Comparison of ENCODE assay signal across 8 cellular contexts in the genomic region with DNA sequence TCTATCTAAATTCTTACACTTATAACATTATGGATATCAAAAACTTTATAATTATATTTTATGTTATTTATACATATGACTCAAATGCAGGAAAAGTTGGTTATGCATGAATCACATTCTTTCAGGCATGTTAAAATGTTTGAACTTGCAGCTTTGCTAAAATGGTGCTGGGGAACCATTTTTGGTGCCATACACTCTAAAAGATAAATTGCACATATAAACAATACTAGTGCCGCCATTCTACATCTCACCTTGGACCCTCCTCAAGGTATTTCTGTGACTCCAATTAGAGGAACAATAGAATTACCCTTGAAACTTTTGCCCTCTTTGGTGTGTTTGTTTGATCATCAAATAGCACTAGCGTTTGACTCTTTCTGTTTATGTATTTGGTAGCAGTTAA. TPM values are rescaled to one million over a fixed set of nuclear protein-coding genes. Genes with fewer than 3 reads are reported as not detected.
DNase-seq lines count a peak whose midpoint lies in the region; ATAC-seq, FAIRE-seq and TF ChIP-seq lines count a peak whose summit lies in the region.
"Had no signal": no experiment of that assay in that cellular context is flagged by ENCODE, and none has a peak within 500 bp of the region (broad histone marks: within the 10 kb centered on the region; RNA-seq: fewer than 3 reads in every experiment).

No MANE protein-coding gene starts in this region.

- TF ChIP-seq CTCF in mesothelial cell of epicardium (IDR thresholded peaks at IDR 0.05; ENCODE audit: unreplicated experiment): no peak

- DNase-seq in H54 (ENCODE audit: insufficient read length, low spot score) (no peak), OCI-M1 (lab: John Stamatoyannopoulos, UW) (peak; percentile 76), dermis blood vessel endothelial cell (peak; percentile 59), sciatic nerve (ENCODE audit: low spot score) (no peak), mesothelial cell of epicardium (ENCODE audit: low spot score in 2 of 2, unreplicated experiment in 2 of 2) (no peak), NCI-H82 (lab: John Stamatoyannopoulos, UW) (no peak)
- DNase-seq: NCI-H748 treated with DMSO at 0.1 percent for 48 hours had no signal

- intact Hi-C loops in sciatic nerve (cut with DNase I): no loop called here

- no peak for TF ChIP-seq POLR2A in H54 (IDR thresholded peaks at IDR 0.05; ENCODE audit: low read depth, low read length)

- H3K27me3 Mint-ChIP-seq in mesothelial cell of epicardium (ENCODE audit: low read depth): no peaks in the 10 kb centered on the region

- no peaks in the 10 kb centered on the region for H3K36me3 Mint-ChIP-seq in mesothelial cell of epicardium

- H3K9me3 Mint-ChIP-seq in mesothelial cell of epicardium: no peaks in the 10 kb centered on the region

- no peak overlapping the region for H3K4me3 Mint-ChIP-seq in mesothelial cell of epicardium

- H3K4me1 Mint-ChIP-seq in mesothelial cell of epicardium: peaks cover 5% of the 10 kb centered on the region

- peak; percentile 64 for FAIRE-seq in H54 (lab: Jason Lieb, UNC)

- ATAC-seq in sciatic nerve (peak; percentile 38), SK-N-SH treated with all-trans-retinoic acid at 6 μM for 48 hours (no peak)

- no peak overlapping the region for H3K27ac Mint-ChIP-seq in mesothelial cell of epicardium

TF ChIP-seq in SK-N-SH treated with all-trans-retinoic acid at 6 μM for 48 hours, 23 proteins besides CTCF, POLR2A, EP300 and RAD21:
- TF ChIP-seq ARNTL (CRISPR knock-in tag; IDR thresholded peaks at IDR 0.05; ENCODE audit: borderline replicate concordance, low read depth) (no peak), ZNF565 (CRISPR knock-in tag; conservative IDR thresholded peaks at IDR 0.05; ENCODE audit: low read depth) (no peak), BACH2 (CRISPR knock-in tag; IDR thresholded peaks at IDR 0.05; ENCODE audit: borderline replicate concordance) (no peak), TOX (CRISPR knock-in tag; IDR thresholded peaks at IDR 0.05; ENCODE audit: borderline replicate concordance) (no peak), ZFP30 (CRISPR knock-in tag; IDR thresholded peaks at IDR 0.05) (no peak), TCF4 (CRISPR knock-in tag; IDR thresholded peaks at IDR 0.05; ENCODE audit: borderline replicate concordance) (no peak), ZNF70 (CRISPR knock-in tag; IDR thresholded peaks at IDR 0.05) (no peak)
- TF ChIP-seq, protein P1, sequence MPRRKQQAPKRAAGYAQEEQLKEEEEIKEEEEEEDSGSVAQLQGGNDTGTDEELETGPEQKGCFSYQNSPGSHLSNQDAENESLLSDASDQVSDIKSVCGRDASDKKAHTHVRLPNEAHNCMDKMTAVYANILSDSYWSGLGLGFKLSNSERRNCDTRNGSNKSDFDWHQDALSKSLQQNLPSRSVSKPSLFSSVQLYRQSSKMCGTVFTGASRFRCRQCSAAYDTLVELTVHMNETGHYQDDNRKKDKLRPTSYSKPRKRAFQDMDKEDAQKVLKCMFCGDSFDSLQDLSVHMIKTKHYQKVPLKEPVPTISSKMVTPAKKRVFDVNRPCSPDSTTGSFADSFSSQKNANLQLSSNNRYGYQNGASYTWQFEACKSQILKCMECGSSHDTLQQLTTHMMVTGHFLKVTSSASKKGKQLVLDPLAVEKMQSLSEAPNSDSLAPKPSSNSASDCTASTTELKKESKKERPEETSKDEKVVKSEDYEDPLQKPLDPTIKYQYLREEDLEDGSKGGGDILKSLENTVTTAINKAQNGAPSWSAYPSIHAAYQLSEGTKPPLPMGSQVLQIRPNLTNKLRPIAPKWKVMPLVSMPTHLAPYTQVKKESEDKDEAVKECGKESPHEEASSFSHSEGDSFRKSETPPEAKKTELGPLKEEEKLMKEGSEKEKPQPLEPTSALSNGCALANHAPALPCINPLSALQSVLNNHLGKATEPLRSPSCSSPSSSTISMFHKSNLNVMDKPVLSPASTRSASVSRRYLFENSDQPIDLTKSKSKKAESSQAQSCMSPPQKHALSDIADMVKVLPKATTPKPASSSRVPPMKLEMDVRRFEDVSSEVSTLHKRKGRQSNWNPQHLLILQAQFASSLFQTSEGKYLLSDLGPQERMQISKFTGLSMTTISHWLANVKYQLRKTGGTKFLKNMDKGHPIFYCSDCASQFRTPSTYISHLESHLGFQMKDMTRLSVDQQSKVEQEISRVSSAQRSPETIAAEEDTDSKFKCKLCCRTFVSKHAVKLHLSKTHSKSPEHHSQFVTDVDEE (CRISPR knock-in tag; IDR thresholded peaks at IDR 0.05): no peak

RNA-seq across cellular contexts. Expression of a gene that starts 1.0 kb away (rescaled TPM):
- total RNA-seq in dermis blood vessel endothelial cell (20.6 and 30.8 TPM in 2 replicates), sciatic nerve (28.0 TPM), mesothelial cell of epicardium (37.8 to 40.1 TPM (median 38.5 TPM) in 3 replicates)

Comparison
In these comparisons a context has a peak if more than half of its experiments do, and no peak if none do; other contexts are left out.
1. DNase-seq: peak in OCI-M1 (single experiment) and dermis blood vessel endothelial cell (single experiment); none in H54 (single experiment), sciatic nerve (single experiment), mesothelial cell of epicardium (0 of 2) and NCI-H82 (single experiment).